In the genomic region with DNA sequence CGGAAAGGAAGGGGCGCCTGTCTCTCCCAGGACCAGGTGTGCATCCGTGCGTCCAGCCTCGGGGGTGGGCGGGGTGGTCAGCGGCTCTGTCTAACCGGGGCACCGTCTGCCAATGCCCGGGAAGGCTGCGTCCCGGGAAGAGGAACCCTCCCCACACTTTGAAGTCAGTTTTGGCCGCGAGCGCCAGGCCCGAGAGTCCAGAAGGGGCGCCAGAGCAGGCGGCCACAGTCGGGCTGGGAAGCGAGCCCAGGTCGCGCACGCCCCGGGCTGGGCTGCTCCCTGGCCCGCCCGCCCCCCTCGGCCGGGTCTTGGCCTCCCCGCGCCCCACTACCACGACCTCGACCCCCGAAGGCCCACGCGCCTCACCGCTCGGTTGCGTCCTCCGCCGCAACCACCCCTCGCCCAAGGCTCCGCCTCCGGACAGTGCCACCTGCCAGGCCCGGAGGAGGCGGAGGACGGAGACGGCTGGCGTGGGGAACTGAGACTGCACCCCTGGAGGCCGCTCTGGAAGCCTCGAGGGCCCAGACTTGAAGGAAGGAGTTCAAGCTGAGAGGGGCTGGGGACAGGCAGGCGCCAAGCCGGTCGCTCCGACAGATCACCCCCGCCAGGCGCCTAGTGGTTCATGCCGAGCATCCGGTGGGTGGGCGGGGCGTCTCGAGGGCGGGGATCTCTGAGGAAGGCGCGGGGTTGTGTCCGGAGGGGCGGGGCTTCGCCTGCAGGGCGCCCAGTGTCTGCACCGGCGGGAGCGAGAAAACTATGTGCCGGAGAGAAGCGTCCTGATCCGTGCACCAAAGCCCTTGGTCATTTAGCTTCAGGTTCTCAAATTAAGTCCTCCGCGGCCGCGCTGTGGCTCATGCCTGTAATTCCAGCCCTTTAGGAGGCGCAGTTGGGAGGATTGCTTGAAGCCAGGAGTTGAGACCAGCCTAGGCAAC, we compare ENCODE assay signal across 8 cellular contexts. TPM values are rescaled to one million over a fixed set of nuclear protein-coding genes. Genes with fewer than 3 reads are reported as not detected.
DNase-seq lines count a peak whose midpoint lies in the region; ATAC-seq and TF ChIP-seq lines count a peak whose summit lies in the region.

A gene (minus strand): TSS at position 404 of the 932 bp plus-strand sequence. CDS start 1,093 bp downstream, outside the sequence.

- H3K4me3 ChIP-seq in SK-N-SH (ENCODE audit: low read depth in 2 of 2, low read length in 1 of 2) (peak within 1 kb of the TSS; percentile 61 to 87), testis (peak within 1 kb of the TSS; percentile 67 to 87)

- H2AFZ ChIP-seq in SK-N-SH (ENCODE audit: low read depth), result peak within 1 kb of the TSS; percentile 98

- peak; percentile 69 for ATAC-seq in HG02571 (IDR thresholded peaks at IDR 0.05; ENCODE audit: unreplicated experiment)
- peak; percentile 96 for ATAC-seq in omental fat pad (ENCODE audit: low FRiP score)

- no peaks in the 10 kb centered on the region for H3K27me3 Mint-ChIP-seq in activated naive CD4-positive, alpha-beta T cell treated with anti-CD3 and anti-CD28 coated beads, Interleukin-2, amount 50 U/mL, for 24 hours

- H3K9me2 ChIP-seq in SK-N-SH, result no peaks in the 10 kb centered on the region

- peaks cover 46% of the 10 kb centered on the region for H3K79me2 ChIP-seq in SK-N-SH (ENCODE audit: insufficient read depth)

- H3K4me1 Mint-ChIP-seq in activated naive CD4-positive, alpha-beta T cell treated with anti-CD3 and anti-CD28 coated beads, Interleukin-2, amount 50 U/mL, for 24 hours, result peaks cover 40% of the 10 kb centered on the region

- peak; percentile 40 for TF ChIP-seq POLR2A in testis (IDR thresholded peaks at IDR 0.05)

- no peaks in the 10 kb centered on the region for H3K9me3 Mint-ChIP-seq in activated naive CD4-positive, alpha-beta T cell treated with anti-CD3 and anti-CD28 coated beads, Interleukin-2, amount 50 U/mL, for 24 hours

- TF ChIP-seq EP300 in SK-N-SH (IDR thresholded peaks at IDR 0.05; ENCODE audit: borderline replicate concordance in 1 of 2, low read depth in 1 of 2, low read length in 1 of 2), result peak in 1 of 2 experiments; percentile 76; a peak in 1 of 4 replicates

- H4K20me1 ChIP-seq in SK-N-SH (ENCODE audit: insufficient read depth), result peaks cover 9% of the 10 kb centered on the region; the same call in 1 of the 2 replicates

- WGBS in SK-N-SH (ENCODE audit: low lambda C conversion rate), result under 1% methylated on average over 48 of the region's 79 CpGs
- WGBS in testis, 2 donors, result 0 to 1% methylated on average over 30 to 76 of the region's 79 CpGs

- DNase-seq in GM10248 (ENCODE audit: extremely low spot score) (peak; percentile 98), NCI-H1048 (lab: John Stamatoyannopoulos, UW) (peak; percentile 68), SK-N-SH (peak; percentile 100), glomerular endothelial cell (ENCODE audit: extremely low read depth, low read depth, low spot score) (peak; percentile 31), omental fat pad (ENCODE audit: low spot score) (peak; percentile 95), testis (peak; percentile 99)

- intact Hi-C loops in testis (cut with DNase I; ENCODE audit: low total_unique reads), result loop anchor here (10.0 kb wide), 1 partner anchor 81 kb away; a partner anchor contains a TSS

- H3F3A ChIP-seq in SK-N-SH (replicated peaks; ENCODE audit: insufficient read depth), result peaks cover 13% of the 10 kb centered on the region

- H3K9me3 ChIP-seq in SK-N-SH (no peaks in the 10 kb centered on the region), testis (no peaks in the 10 kb centered on the region)

- CTCF ChIA-PET in GM10248 (lab: Yijun Ruan, JAX) (no interaction called here), SK-N-SH (lab: Yijun Ruan, JAX) (interaction anchor here (0.5 to 1.9 kb wide), 17 partner anchors 10 to 939 kb away, joined by 3 to 8 read pairs (median 3); no protein-coding TSS in a partner anchor)

- H3K4me1 ChIP-seq in SK-N-SH (ENCODE audit: control insufficient read depth in 1 of 2, insufficient read depth in 2 of 2, low read depth in 1 of 2, low read length in 1 of 2), result peaks cover 10 to 19% of the 10 kb centered on the region in 2 experiments; a peak in 3 of 4 replicates
- peaks cover 33% of the 10 kb centered on the region for H3K4me1 ChIP-seq in testis

- peak within 1 kb of the TSS; percentile 91 for H3K4me2 ChIP-seq in SK-N-SH

- H3K27ac Mint-ChIP-seq in activated naive CD4-positive, alpha-beta T cell treated with anti-CD3 and anti-CD28 coated beads, Interleukin-2, amount 50 U/mL, for 24 hours, result peak within 1 kb of the TSS; percentile 91

- TF ChIP-seq CTCF in GM10248 (IDR thresholded peaks at IDR 0.05; ENCODE audit: control extremely low read depth, extremely low read depth, low read depth, missing control alignments) (peak; percentile 42), SK-N-SH (IDR thresholded peaks at IDR 0.05) (peak; percentile 65), omental fat pad (IDR thresholded peaks at IDR 0.05) (no peak), testis (IDR thresholded peaks at IDR 0.05) (peak in 2 of 3 experiments; percentile 21 to 26)

- H3K36me3 ChIP-seq in SK-N-SH (replicated peaks in 1 of 2; ENCODE audit: control insufficient read depth in 1 of 2, insufficient read depth in 2 of 2, low read length in 1 of 2) (peaks cover 9 to 25% of the 10 kb centered on the region in 2 experiments), testis (ENCODE audit: low read depth, missing control alignments) (no peaks in the 10 kb centered on the region)

- POLR2A ChIA-PET in GM10248 (lab: Yijun Ruan, JAX) (no interaction called here), SK-N-SH (lab: Yijun Ruan, JAX) (interaction anchor here (0.6 to 1.4 kb wide), 5 partner anchors 10 to 215 kb away, joined by 3 to 6 read pairs (median 3); a partner anchor contains a TSS)

- H3K27ac ChIP-seq in SK-N-SH (ENCODE audit: low read depth in 2 of 2, low read length in 1 of 2), result peak within 1 kb of the TSS; percentile 95 to 98
- peak within 1 kb of the TSS; percentile 94 to 98 for H3K27ac ChIP-seq in testis

- peak within 1 kb of the TSS; percentile 96 for H3K9ac ChIP-seq in SK-N-SH

- H3K4me3 Mint-ChIP-seq in activated naive CD4-positive, alpha-beta T cell treated with anti-CD3 and anti-CD28 coated beads, Interleukin-2, amount 50 U/mL, for 24 hours, result peak within 1 kb of the TSS; percentile 88

- H3K36me3 Mint-ChIP-seq in activated naive CD4-positive, alpha-beta T cell treated with anti-CD3 and anti-CD28 coated beads, Interleukin-2, amount 50 U/mL, for 24 hours, result no peaks in the 10 kb centered on the region

- TF ChIP-seq RAD21 in SK-N-SH (IDR thresholded peaks at IDR 0.05; ENCODE audit: low read length), result peak; percentile 39

- no peaks in the 10 kb centered on the region for H3K27me3 ChIP-seq in SK-N-SH (ENCODE audit: insufficient read depth)
- no peaks in the 10 kb centered on the region for H3K27me3 ChIP-seq in testis

TF ChIP-seq in SK-N-SH, 30 proteins besides CTCF, POLR2A, EP300 and RAD21 (continues in another document):
- TF ChIP-seq, protein P1, sequence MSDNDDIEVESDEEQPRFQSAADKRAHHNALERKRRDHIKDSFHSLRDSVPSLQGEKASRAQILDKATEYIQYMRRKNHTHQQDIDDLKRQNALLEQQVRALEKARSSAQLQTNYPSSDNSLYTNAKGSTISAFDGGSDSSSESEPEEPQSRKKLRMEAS (IDR thresholded peaks at IDR 0.05; ENCODE audit: low read depth), result peak; percentile 55; the same call in 1 of the 2 replicates
- TF ChIP-seq GABPA (IDR thresholded peaks at IDR 0.05; ENCODE audit: low read depth) (no peak), FOSL2 (IDR thresholded peaks at IDR 0.05; ENCODE audit: borderline replicate concordance, low read depth) (no peak), TCF12 (IDR thresholded peaks at IDR 0.05) (no peak), FOXM1 (IDR thresholded peaks at IDR 0.05; ENCODE audit: low read depth) (no peak), RCOR1 (IDR thresholded peaks at IDR 0.05; ENCODE audit: low read length) (peak; percentile 39; the same call in 1 of the 2 replicates), RFX5 (IDR thresholded peaks at IDR 0.05; ENCODE audit: low read length) (no peak), TAF1 (IDR thresholded peaks at IDR 0.05; ENCODE audit: borderline replicate concordance, low read depth, low read length) (peak; percentile 63), SIN3A (IDR thresholded peaks at IDR 0.05; ENCODE audit: borderline replicate concordance, low read depth, low read length) (0 out of 2 replicates have a peak, but pooled peaks have one; percentile 42)
- TF ChIP-seq, protein P2, sequence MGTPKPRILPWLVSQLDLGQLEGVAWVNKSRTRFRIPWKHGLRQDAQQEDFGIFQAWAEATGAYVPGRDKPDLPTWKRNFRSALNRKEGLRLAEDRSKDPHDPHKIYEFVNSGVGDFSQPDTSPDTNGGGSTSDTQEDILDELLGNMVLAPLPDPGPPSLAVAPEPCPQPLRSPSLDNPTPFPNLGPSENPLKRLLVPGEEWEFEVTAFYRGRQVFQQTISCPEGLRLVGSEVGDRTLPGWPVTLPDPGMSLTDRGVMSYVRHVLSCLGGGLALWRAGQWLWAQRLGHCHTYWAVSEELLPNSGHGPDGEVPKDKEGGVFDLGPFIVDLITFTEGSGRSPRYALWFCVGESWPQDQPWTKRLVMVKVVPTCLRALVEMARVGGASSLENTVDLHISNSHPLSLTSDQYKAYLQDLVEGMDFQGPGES (IDR thresholded peaks at IDR 0.05; ENCODE audit: low read depth, low read length), result no peak

RNA-seq across cellular contexts. Expression of the gene that starts here (rescaled TPM):
- polyA plus RNA-seq in SK-N-SH (2012; rRNA removed), result 34.1 and 36.2 TPM in 2 replicates
- 8.3 and 16.1 TPM in 2 replicates for polyA plus RNA-seq in SK-N-SH (2012; cell fraction: cytosol; rRNA removed)
- 154 and 256 TPM in 2 replicates for polyA plus RNA-seq in SK-N-SH (2012; cell fraction: nucleus; rRNA removed)
- 29.2 and 42.3 TPM in 2 replicates for total RNA-seq in glomerular endothelial cell
- total RNA-seq in omental fat pad, result 10 to 100 TPM; 22.7 to 33.1 (median 26.3) TPM
- total RNA-seq in testis, result 100 to 1,000 TPM; 104 to 108 TPM
- 45.3 TPM for polyA plus RNA-seq in testis (ENCODE audit: insufficient read depth, low read depth, low replicate concordance)

Comparison
In these comparisons a context has a peak if more than half of its experiments do, and no peak if none do; other contexts are left out.
1. Peak in every context shown above with its lines: DNase-seq, ATAC-seq, H3K4me3 ChIP-seq and H3K27ac ChIP-seq.
2. DNase-seq: peak in every context shown above with its lines; median percentile 100 in SK-N-SH; 99 in testis; 98 in GM10248; 95 in omental fat pad; 68 in NCI-H1048; 31 in glomerular endothelial cell.
3. CTCF ChIP-seq: peak in GM10248 (single experiment), SK-N-SH (single experiment) and testis (2 of 3); none in omental fat pad (0 of 3).